In the genomic region with DNA sequence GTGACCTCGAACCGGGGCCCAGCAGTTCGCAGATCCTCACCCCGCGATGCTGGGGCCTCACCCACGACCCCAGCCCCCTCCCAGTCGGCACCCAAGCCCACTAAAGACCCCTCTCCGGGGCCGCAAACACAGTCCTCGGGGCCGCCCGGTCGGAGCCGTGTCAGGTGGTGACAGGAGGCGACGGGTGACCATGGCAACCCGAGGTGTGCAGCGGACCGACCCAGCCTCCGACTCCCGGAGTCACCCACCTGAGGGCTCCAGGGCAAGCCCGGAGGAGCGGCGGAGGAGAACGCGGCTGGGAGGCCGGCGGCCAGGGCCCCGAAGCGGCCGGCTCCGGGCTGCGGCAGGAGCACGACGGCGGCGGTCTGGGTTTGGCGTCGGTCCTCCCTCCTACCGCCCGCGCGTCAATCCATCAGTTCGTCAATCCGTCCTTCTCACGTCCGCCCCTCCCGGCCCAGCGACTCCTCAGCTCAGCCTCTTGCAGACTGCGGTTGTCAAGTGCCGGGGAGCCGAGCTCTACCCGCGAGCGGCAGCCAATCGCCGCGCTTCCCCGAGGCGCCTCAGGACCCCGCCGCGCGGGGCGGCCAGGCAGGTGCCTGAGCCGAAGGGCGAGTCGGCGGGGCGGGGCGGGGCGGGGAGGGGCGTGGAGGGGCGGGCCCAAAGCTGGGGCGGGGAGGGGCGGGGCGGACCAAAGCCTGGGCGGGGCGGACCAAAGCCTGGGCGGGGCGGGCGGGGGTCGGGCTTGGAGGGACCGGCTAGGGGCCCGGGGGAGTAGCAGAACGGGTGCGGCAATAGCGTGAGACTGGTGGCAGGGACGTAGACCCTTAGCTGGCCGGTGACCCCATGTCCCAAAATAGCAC, we compare ENCODE assay signal across 1 cellular context.
A peak's percentile ranks its signal among the peaks of the same experiment; 100 is the strongest.
TF ChIP-seq lines count a peak whose summit lies in the region.

A gene (minus strand): TSS at position 489 of the 860 bp plus-strand sequence. CDS start 18,590 bp downstream, outside the sequence.

TF ChIP-seq in K562, 482 proteins besides CTCF, POLR2A, EP300 and RAD21 (continued from another document and continues in another):
- TF ChIP-seq, protein P1, sequence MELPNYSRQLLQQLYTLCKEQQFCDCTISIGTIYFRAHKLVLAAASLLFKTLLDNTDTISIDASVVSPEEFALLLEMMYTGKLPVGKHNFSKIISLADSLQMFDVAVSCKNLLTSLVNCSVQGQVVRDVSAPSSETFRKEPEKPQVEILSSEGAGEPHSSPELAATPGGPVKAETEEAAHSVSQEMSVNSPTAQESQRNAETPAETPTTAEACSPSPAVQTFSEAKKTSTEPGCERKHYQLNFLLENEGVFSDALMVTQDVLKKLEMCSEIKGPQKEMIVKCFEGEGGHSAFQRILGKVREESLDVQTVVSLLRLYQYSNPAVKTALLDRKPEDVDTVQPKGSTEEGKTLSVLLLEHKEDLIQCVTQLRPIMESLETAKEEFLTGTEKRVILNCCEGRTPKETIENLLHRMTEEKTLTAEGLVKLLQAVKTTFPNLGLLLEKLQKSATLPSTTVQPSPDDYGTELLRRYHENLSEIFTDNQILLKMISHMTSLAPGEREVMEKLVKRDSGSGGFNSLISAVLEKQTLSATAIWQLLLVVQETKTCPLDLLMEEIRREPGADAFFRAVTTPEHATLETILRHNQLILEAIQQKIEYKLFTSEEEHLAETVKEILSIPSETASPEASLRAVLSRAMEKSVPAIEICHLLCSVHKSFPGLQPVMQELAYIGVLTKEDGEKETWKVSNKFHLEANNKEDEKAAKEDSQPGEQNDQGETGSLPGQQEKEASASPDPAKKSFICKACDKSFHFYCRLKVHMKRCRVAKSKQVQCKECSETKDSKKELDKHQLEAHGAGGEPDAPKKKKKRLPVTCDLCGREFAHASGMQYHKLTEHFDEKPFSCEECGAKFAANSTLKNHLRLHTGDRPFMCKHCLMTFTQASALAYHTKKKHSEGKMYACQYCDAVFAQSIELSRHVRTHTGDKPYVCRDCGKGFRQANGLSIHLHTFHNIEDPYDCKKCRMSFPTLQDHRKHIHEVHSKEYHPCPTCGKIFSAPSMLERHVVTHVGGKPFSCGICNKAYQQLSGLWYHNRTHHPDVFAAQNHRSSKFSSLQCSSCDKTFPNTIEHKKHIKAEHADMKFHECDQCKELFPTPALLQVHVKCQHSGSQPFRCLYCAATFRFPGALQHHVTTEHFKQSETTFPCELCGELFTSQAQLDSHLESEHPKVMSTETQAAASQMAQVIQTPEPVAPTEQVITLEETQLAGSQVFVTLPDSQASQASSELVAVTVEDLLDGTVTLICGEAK (IDR thresholded peaks at IDR 0.05): 0 out of 2 replicates have a peak, but pooled peaks have one; percentile 39
- TF ChIP-seq, protein P1 (CRISPR knock-in tag; IDR thresholded peaks at IDR 0.05): no peak
- TF ChIP-seq POLR2B (IDR thresholded peaks at IDR 0.05; ENCODE audit: low read depth, partially characterized antibody) (peak; percentile 74), TFAM (CRISPR knock-in tag; conservative IDR thresholded peaks at IDR 0.05) (no peak), ZNF717 (CRISPR knock-in tag; IDR thresholded peaks at IDR 0.05) (no peak), ZNF146 (CRISPR knock-in tag; IDR thresholded peaks at IDR 0.05; ENCODE audit: unreplicated experiment) (no peak), MTA2 (IDR thresholded peaks at IDR 0.05; ENCODE audit: low read depth) (no peak), XRCC3 (IDR thresholded peaks at IDR 0.05) (no peak), ZSCAN29 (IDR thresholded peaks at IDR 0.05) (no peak), ZNF79 (CRISPR knock-in tag; IDR thresholded peaks at IDR 0.05; ENCODE audit: low read depth) (no peak), MAFK (IDR thresholded peaks at IDR 0.05; ENCODE audit: low read length) (no peak), MCM3 (IDR thresholded peaks at IDR 0.05) (no peak), RB1 (IDR thresholded peaks at IDR 0.05; ENCODE audit: low read depth) (peak; percentile 82; the same call in 1 of the 2 replicates), PHB2 (IDR thresholded peaks at IDR 0.05; ENCODE audit: low read depth) (no peak), CBX2 (IDR thresholded peaks at IDR 0.05; ENCODE audit: insufficient read depth, low read length, poor library complexity, severe bottlenecking) (no peak), ZNF551 (CRISPR knock-in tag; IDR thresholded peaks at IDR 0.05) (no peak), SRSF7 (optimal IDR thresholded peaks at IDR 0.05; ENCODE audit: low read depth, low read length) (no peak), DMBX1 (CRISPR knock-in tag; IDR thresholded peaks at IDR 0.05; ENCODE audit: borderline replicate concordance) (no peak), NFE2 (IDR thresholded peaks at IDR 0.05; ENCODE audit: low read depth) (no peak), PPARD (CRISPR knock-in tag; IDR thresholded peaks at IDR 0.05) (no peak), TOE1 (IDR thresholded peaks at IDR 0.05; ENCODE audit: borderline replicate concordance) (peak; percentile 34; the same call in 1 of the 2 replicates), TOE1 (CRISPR knock-in tag; IDR thresholded peaks at IDR 0.05; ENCODE audit: borderline replicate concordance, low read depth) (no peak), SMARCA4 (IDR thresholded peaks at IDR 0.05) (no peak), FIP1L1 (IDR thresholded peaks at IDR 0.05; ENCODE audit: low read depth, low read length, poor library complexity, severe bottlenecking) (peak; percentile 70)
- TF ChIP-seq, protein P2, sequence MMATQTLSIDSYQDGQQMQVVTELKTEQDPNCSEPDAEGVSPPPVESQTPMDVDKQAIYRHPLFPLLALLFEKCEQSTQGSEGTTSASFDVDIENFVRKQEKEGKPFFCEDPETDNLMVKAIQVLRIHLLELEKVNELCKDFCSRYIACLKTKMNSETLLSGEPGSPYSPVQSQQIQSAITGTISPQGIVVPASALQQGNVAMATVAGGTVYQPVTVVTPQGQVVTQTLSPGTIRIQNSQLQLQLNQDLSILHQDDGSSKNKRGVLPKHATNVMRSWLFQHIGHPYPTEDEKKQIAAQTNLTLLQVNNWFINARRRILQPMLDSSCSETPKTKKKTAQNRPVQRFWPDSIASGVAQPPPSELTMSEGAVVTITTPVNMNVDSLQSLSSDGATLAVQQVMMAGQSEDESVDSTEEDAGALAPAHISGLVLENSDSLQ (IDR thresholded peaks at IDR 0.05): peak; percentile 93
- TF ChIP-seq, protein P3, sequence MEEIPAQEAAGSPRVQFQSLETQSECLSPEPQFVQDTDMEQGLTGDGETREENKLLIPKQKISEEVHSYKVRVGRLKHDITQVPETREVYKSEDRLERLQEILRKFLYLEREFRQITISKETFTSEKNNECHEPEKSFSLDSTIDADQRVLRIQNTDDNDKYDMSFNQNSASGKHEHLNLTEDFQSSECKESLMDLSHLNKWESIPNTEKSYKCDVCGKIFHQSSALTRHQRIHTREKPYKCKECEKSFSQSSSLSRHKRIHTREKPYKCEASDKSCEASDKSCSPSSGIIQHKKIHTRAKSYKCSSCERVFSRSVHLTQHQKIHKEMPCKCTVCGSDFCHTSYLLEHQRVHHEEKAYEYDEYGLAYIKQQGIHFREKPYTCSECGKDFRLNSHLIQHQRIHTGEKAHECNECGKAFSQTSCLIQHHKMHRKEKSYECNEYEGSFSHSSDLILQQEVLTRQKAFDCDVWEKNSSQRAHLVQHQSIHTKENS (CRISPR knock-in tag; IDR thresholded peaks at IDR 0.05): no peak
- TF ChIP-seq, protein P4, sequence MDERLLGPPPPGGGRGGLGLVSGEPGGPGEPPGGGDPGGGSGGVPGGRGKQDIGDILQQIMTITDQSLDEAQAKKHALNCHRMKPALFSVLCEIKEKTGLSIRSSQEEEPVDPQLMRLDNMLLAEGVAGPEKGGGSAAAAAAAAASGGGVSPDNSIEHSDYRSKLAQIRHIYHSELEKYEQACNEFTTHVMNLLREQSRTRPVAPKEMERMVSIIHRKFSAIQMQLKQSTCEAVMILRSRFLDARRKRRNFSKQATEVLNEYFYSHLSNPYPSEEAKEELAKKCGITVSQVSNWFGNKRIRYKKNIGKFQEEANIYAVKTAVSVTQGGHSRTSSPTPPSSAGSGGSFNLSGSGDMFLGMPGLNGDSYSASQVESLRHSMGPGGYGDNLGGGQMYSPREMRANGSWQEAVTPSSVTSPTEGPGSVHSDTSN (CRISPR knock-in tag; IDR thresholded peaks at IDR 0.05; ENCODE audit: low read depth): peak; percentile 12; the same call in 1 of the 2 replicates
- TF ChIP-seq, protein P4 (tag; conservative IDR thresholded peaks at IDR 0.05; ENCODE audit: low read depth): no peak; the same call in 1 of the 2 replicates
- TF ChIP-seq, protein P5, sequence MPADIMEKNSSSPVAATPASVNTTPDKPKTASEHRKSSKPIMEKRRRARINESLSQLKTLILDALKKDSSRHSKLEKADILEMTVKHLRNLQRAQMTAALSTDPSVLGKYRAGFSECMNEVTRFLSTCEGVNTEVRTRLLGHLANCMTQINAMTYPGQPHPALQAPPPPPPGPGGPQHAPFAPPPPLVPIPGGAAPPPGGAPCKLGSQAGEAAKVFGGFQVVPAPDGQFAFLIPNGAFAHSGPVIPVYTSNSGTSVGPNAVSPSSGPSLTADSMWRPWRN (IDR thresholded peaks at IDR 0.05; ENCODE audit: low read depth): no peak
- TF ChIP-seq, protein P6, sequence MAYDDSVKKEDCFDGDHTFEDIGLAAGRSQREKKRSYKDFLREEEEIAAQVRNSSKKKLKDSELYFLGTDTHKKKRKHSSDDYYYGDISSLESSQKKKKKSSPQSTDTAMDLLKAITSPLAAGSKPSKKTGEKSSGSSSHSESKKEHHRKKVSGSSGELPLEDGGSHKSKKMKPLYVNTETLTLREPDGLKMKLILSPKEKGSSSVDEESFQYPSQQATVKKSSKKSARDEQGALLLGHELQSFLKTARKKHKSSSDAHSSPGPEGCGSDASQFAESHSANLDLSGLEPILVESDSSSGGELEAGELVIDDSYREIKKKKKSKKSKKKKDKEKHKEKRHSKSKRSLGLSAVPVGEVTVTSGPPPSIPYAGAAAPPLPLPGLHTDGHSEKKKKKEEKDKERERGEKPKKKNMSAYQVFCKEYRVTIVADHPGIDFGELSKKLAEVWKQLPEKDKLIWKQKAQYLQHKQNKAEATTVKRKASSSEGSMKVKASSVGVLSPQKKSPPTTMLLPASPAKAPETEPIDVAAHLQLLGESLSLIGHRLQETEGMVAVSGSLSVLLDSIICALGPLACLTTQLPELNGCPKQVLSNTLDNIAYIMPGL (CRISPR knock-in tag; IDR thresholded peaks at IDR 0.05): 0 out of 2 replicates have a peak, but pooled peaks have one; percentile 23
- TF ChIP-seq, protein P7, sequence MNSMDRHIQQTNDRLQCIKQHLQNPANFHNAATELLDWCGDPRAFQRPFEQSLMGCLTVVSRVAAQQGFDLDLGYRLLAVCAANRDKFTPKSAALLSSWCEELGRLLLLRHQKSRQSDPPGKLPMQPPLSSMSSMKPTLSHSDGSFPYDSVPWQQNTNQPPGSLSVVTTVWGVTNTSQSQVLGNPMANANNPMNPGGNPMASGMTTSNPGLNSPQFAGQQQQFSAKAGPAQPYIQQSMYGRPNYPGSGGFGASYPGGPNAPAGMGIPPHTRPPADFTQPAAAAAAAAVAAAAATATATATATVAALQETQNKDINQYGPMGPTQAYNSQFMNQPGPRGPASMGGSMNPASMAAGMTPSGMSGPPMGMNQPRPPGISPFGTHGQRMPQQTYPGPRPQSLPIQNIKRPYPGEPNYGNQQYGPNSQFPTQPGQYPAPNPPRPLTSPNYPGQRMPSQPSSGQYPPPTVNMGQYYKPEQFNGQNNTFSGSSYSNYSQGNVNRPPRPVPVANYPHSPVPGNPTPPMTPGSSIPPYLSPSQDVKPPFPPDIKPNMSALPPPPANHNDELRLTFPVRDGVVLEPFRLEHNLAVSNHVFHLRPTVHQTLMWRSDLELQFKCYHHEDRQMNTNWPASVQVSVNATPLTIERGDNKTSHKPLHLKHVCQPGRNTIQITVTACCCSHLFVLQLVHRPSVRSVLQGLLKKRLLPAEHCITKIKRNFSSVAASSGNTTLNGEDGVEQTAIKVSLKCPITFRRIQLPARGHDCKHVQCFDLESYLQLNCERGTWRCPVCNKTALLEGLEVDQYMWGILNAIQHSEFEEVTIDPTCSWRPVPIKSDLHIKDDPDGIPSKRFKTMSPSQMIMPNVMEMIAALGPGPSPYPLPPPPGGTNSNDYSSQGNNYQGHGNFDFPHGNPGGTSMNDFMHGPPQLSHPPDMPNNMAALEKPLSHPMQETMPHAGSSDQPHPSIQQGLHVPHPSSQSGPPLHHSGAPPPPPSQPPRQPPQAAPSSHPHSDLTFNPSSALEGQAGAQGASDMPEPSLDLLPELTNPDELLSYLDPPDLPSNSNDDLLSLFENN (IDR thresholded peaks at IDR 0.05; ENCODE audit: low read depth in 2 of 2, low read length in 2 of 2): peak; percentile 13 to 85; a peak in 3 of 4 replicates
